Comparison of ENCODE assay signal across 11 cellular contexts in the genomic region with DNA sequence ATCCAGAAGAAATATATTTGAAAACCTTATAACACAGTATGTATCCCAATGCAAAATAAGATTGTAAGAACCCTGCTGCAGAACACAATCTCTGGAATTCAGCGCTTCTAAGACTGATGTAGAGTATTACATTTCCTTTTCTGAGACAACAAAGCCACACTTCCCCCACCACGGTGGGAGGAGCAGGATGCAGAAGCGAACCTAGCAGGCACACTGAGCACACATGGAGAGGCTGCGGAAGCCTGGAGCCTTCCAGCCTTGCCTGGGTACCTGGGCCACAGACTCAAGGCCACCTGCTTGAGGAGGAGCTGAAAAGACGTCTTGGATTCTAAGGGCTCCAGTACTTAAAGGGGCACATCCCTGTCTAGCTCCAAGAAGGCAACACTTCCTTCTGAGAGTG. TPM values are rescaled to one million over a fixed set of nuclear protein-coding genes. Genes with fewer than 3 reads are reported as not detected.
DNase-seq lines count a peak whose midpoint lies in the region; ATAC-seq, FAIRE-seq and TF ChIP-seq lines count a peak whose summit lies in the region.
"Had no signal": no experiment of that assay in that cellular context is flagged by ENCODE, and none has a peak within 500 bp of the region (broad histone marks: within the 10 kb centered on the region; RNA-seq: fewer than 3 reads in every experiment).

No MANE protein-coding gene starts in this region.

- no peak for FAIRE-seq in pancreas (lab: Jason Lieb, UNC)

- no peaks in the 10 kb centered on the region for H3K27me3 Mint-ChIP-seq in activated CD4-positive, alpha-beta memory T cell treated with anti-CD3 and anti-CD28 coated beads, Interleukin-2, amount 10 ng/mL, durations not matched to agents 7 days and 5 days

- DNase-seq in ELF-1 (ENCODE audit: low read depth, low spot score) (peak; percentile 24), pancreas (peak in 3 of 6 donors; percentile 38 to 57 (median 57)), superior temporal gyrus (ENCODE audit: extremely low spot score) (no peak)
- no peak for DNase-seq in activated CD4-positive, alpha-beta memory T cell treated with anti-CD3 and anti-CD28 coated beads, Interleukin-2, amount 10 ng/mL, durations not matched to agents 7 days and 5 days
- DNase-seq: amniotic stem cell, GM23248 had no signal

- H3K4me3 ChIP-seq in gastroesophageal sphincter = no peak overlapping the region
- H3K4me3 ChIP-seq in pancreas = no peak overlapping the region
- H3K4me3 ChIP-seq: GM23248 had no signal

- POLR2A ChIA-PET in activated CD4-positive, alpha-beta memory T cell treated with anti-CD3 and anti-CD28 coated beads, Interleukin-2, amount 10 ng/mL, durations not matched to agents 7 days and 5 days (lab: Charles Lee) = interaction anchor here (0.9 to 1.1 kb wide), 2 partner anchors 18 to 58 kb away, joined by 3 to 4 read pairs; no protein-coding TSS in a partner anchor

- H3K27ac ChIP-seq in gastroesophageal sphincter (peak overlapping the region; percentile 3 to 80 (median 64)), pancreas (peak overlapping the region in 2 of 4 donors; percentile 48 to 59)
- H3K27ac ChIP-seq: RWPE1 had no signal

- CTCF ChIA-PET in activated CD4-positive, alpha-beta memory T cell treated with anti-CD3 and anti-CD28 coated beads, Interleukin-2, amount 10 ng/mL, durations not matched to agents 7 days and 5 days (lab: Charles Lee) = interaction anchor here (0.6 to 0.9 kb wide), 2 partner anchors 12 to 142 kb away, joined by 3 read pairs; no protein-coding TSS in a partner anchor

- no peaks in the 10 kb centered on the region for H3K9me3 Mint-ChIP-seq in activated CD4-positive, alpha-beta memory T cell treated with anti-CD3 and anti-CD28 coated beads, Interleukin-2, amount 10 ng/mL, durations not matched to agents 7 days and 5 days

- H3K9me3 ChIP-seq in gastroesophageal sphincter (no peaks in the 10 kb centered on the region), pancreas (no peaks in the 10 kb centered on the region)

- peak overlapping the region; percentile 53 for H3K27ac Mint-ChIP-seq in activated CD4-positive, alpha-beta memory T cell treated with anti-CD3 and anti-CD28 coated beads, Interleukin-2, amount 10 ng/mL, durations not matched to agents 7 days and 5 days

- H3K4me1 Mint-ChIP-seq in activated CD4-positive, alpha-beta memory T cell treated with anti-CD3 and anti-CD28 coated beads, Interleukin-2, amount 10 ng/mL, durations not matched to agents 7 days and 5 days = peaks cover 28% of the 10 kb centered on the region

- H3K4me1 ChIP-seq in gastroesophageal sphincter = peaks cover 15 to 74% (median 23%) of the 10 kb centered on the region in 3 donors
- H3K4me1 ChIP-seq in pancreas = peaks cover 44 to 56% (median 52%) of the 10 kb centered on the region in 3 donors

- no peak for TF ChIP-seq POLR2A in gastroesophageal sphincter (IDR thresholded peaks at IDR 0.05)

- no peak for TF ChIP-seq EP300 in gastroesophageal sphincter (IDR thresholded peaks at IDR 0.05)

- no peaks in the 10 kb centered on the region for H3K27me3 ChIP-seq in gastroesophageal sphincter
- H3K27me3 ChIP-seq in pancreas = no peaks in the 10 kb centered on the region

- H3K36me3 ChIP-seq in gastroesophageal sphincter (peaks cover 0 to 50% of the 10 kb centered on the region in 2 donors), pancreas (peaks cover 0 to 9% (median 3%) of the 10 kb centered on the region in 3 donors)

- 46 to 80% methylated on average over 1 to 5 of the region's 5 CpGs for WGBS in gastroesophageal sphincter (ENCODE audit: low coverage in 1 of 2), 2 donors
- 29 to 31% methylated on average over 5 of the region's 5 CpGs for WGBS in pancreas, 2 donors

- H3K4me3 Mint-ChIP-seq in activated CD4-positive, alpha-beta memory T cell treated with anti-CD3 and anti-CD28 coated beads, Interleukin-2, amount 10 ng/mL, durations not matched to agents 7 days and 5 days = no peak overlapping the region

- no peak for TF ChIP-seq CTCF in gastroesophageal sphincter (IDR thresholded peaks at IDR 0.05)
- TF ChIP-seq CTCF in pancreas (IDR thresholded peaks at IDR 0.05) = no peak

- intact Hi-C loops in pancreas (cut with DNase I) = loop anchor here in 1 of 3 donors (10.0 kb wide), 1 partner anchor 48 kb away; the partner anchor contains the start of genes ANKRD13A and GIT2

- ATAC-seq in gastroesophageal sphincter (no peak), pancreas (peak in 3 of 4 donors; percentile 36 to 63 (median 61)), HG02623 (IDR thresholded peaks at IDR 0.05; ENCODE audit: unreplicated experiment) (no peak), GM21360 (IDR thresholded peaks at IDR 0.05; ENCODE audit: unreplicated experiment) (no peak), HG02852 (IDR thresholded peaks at IDR 0.05; ENCODE audit: unreplicated experiment) (no peak)

- H3K36me3 Mint-ChIP-seq in activated CD4-positive, alpha-beta memory T cell treated with anti-CD3 and anti-CD28 coated beads, Interleukin-2, amount 10 ng/mL, durations not matched to agents 7 days and 5 days (ENCODE audit: low read depth) = peaks cover 68% of the 10 kb centered on the region

RNA-seq across cellular contexts. Expression of gene TCHP, which starts 46.4 kb away (rescaled TPM):
- total RNA-seq in activated CD4-positive, alpha-beta memory T cell treated with anti-CD3 and anti-CD28 coated beads, Interleukin-2, amount 10 ng/mL, durations not matched to agents 7 days and 5 days = 10 to 100 TPM; 35.0 to 35.3 TPM
- total RNA-seq in gastroesophageal sphincter (10 to 100 TPM; 12.4 to 29.4 (median 17.6) TPM), pancreas (10 to 100 TPM in 3 of 6 donors, 1 to 10 TPM in 3; 8.4 to 11.9 (median 10.2) TPM)
- 10 to 100 TPM; 10.8 to 20.9 TPM for polyA plus RNA-seq in pancreas

RNA-seq across cellular contexts. Expression of gene GIT2, which starts 49.7 kb away (rescaled TPM):
- total RNA-seq in activated CD4-positive, alpha-beta memory T cell treated with anti-CD3 and anti-CD28 coated beads, Interleukin-2, amount 10 ng/mL, durations not matched to agents 7 days and 5 days = 100 to 1,000 TPM; 107 to 112 TPM
- total RNA-seq in gastroesophageal sphincter = 10 to 100 TPM; 36.8 to 52.8 (median 42.3) TPM
- total RNA-seq in pancreas = 10 to 100 TPM; 24.7 to 38.8 (median 33.6) TPM
- 10 to 100 TPM; 16.5 to 21.8 TPM for polyA plus RNA-seq in pancreas

RNA-seq across cellular contexts. Expression of gene ANKRD13A, which starts 52.7 kb away (rescaled TPM):
- total RNA-seq in activated CD4-positive, alpha-beta memory T cell treated with anti-CD3 and anti-CD28 coated beads, Interleukin-2, amount 10 ng/mL, durations not matched to agents 7 days and 5 days = 10 to 100 TPM; 84.3 to 85.2 TPM
- 100 to 1,000 TPM; 141 to 182 (median 153) TPM for total RNA-seq in gastroesophageal sphincter
- total RNA-seq in pancreas = 10 to 100 TPM; 14.0 to 29.7 (median 16.7) TPM
- 10 to 100 TPM; 10.7 to 25.7 TPM for polyA plus RNA-seq in pancreas

Comparison
In these comparisons a context has a peak if more than half of its experiments do, and no peak if none do; other contexts are left out.
1. ATAC-seq: peak in pancreas (3 of 4); none in gastroesophageal sphincter (single experiment), HG02623 (single experiment), GM21360 (single experiment) and HG02852 (single experiment).